14 cellular contexts compared by ENCODE assay signal in the genomic region with DNA sequence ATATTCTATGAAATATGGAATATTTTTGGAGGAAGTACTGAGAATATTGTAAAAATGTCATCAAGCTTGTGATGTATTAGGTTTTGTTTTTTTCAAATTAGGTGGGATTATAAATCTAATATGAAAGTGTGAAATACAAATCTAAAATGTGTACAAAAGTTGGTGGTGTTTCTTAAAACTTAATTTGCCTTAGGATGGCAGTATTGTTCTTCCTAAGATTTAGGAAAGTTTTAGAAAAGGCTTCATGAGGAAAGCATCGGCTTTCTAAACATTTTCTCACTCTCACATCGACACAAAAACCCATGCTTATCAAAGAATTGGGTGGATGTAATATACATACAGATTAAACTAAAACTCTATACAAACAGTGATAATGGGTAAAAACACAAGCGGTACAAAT.
A peak's percentile ranks its signal among the peaks of the same experiment; 100 is the strongest.
DNase-seq lines count a peak whose midpoint lies in the region; ATAC-seq, FAIRE-seq and TF ChIP-seq lines count a peak whose summit lies in the region.
"Had no signal": no experiment of that assay in that cellular context is flagged by ENCODE, and none has a peak within 500 bp of the region (broad histone marks: within the 10 kb centered on the region; RNA-seq: fewer than 3 reads in every experiment).

No MANE protein-coding gene starts in this region.

- H2AK9ac ChIP-seq in IMR-90 (replicated peaks; ENCODE audit: low read depth, low read length, poor library complexity), result no peak overlapping the region

- H3K27ac ChIP-seq in IMR-90 (ENCODE audit: insufficient read depth, low read length) (no peak overlapping the region), astrocyte (ENCODE audit: low read depth, low read length) (no peak overlapping the region)
- H3K27ac ChIP-seq: cardiac muscle cell, WERI-Rb-1 had no signal

- H2AFZ ChIP-seq in IMR-90 (replicated peaks; ENCODE audit: low read length, poor library complexity) (no peak overlapping the region), astrocyte (ENCODE audit: low read depth, low read length) (no peak overlapping the region)

- H3K79me2 ChIP-seq in astrocyte (ENCODE audit: insufficient read depth, low read length), result no peaks in the 10 kb centered on the region

- POLR2A ChIA-PET in IMR-90 (lab: Charles Lee; ENCODE audit: unreplicated experiment), result no interaction called here

- ATAC-seq in IMR-90 (ENCODE audit: low read depth) (peak; percentile 14; the same call in 1 of the 2 replicates), omental fat pad (ENCODE audit: low FRiP score) (no peak)
- ATAC-seq in effector memory CD8-positive, alpha-beta T cell (replicated peaks), result no peak
- ATAC-seq: activated T-cell treated with anti-CD3 and anti-CD28 coated beads, Interleukin-2, amount 50 U/mL, for 72 hours had no signal

- CTCF ChIA-PET in IMR-90 (lab: Yijun Ruan, JAX), result no interaction called here

- H4K20me1 ChIP-seq in IMR-90 (ENCODE audit: insufficient read depth, low read length) (no peaks in the 10 kb centered on the region), astrocyte (ENCODE audit: insufficient read depth, low read length) (no peaks in the 10 kb centered on the region)

- no peak overlapping the region for H3K14ac ChIP-seq in IMR-90 (replicated peaks; ENCODE audit: low read depth, low read length)

- no peak overlapping the region for H4K8ac ChIP-seq in IMR-90 (ENCODE audit: low read depth in 2 of 2, low read length in 2 of 2)

- H3K56ac ChIP-seq in IMR-90 (ENCODE audit: extremely low read depth, insufficient read depth, low read length), result no peak overlapping the region

- no peaks in the 10 kb centered on the region for H3K9me3 Mint-ChIP-seq in astrocyte (ENCODE audit: unreplicated experiment)
- H3K9me3 Mint-ChIP-seq in nephron progenitor cell, result no peaks in the 10 kb centered on the region
- H3K9me3 Mint-ChIP-seq in effector memory CD8-positive, alpha-beta T cell, result peaks cover 0 to 2% of the 10 kb centered on the region in 2 donors
- H3K9me3 Mint-ChIP-seq: naive B cell had no signal

- peak; percentile 47 for TF ChIP-seq RAD21 in IMR-90 (IDR thresholded peaks at IDR 0.05; ENCODE audit: low read length)

- H3K9me1 ChIP-seq in IMR-90 (ENCODE audit: insufficient read depth, low read length), result no peaks in the 10 kb centered on the region

- no peak overlapping the region for H2BK120ac ChIP-seq in IMR-90 (ENCODE audit: low read depth, low read length)

- BruUV-seq in IMR-90 (replicated peaks; lab: Mats Ljungman, UMichigan), result no TSS peak

- H3K27me3 Mint-ChIP-seq in astrocyte (ENCODE audit: low read depth, unreplicated experiment), result no peaks in the 10 kb centered on the region
- H3K27me3 Mint-ChIP-seq in nephron progenitor cell (ENCODE audit: low read depth, poor library complexity), result peaks cover 8% of the 10 kb centered on the region
- H3K27me3 Mint-ChIP-seq in effector memory CD8-positive, alpha-beta T cell, result no peaks in the 10 kb centered on the region
- H3K27me3 Mint-ChIP-seq: naive B cell had no signal

- TF ChIP-seq POLR2A in IMR-90 (IDR thresholded peaks at IDR 0.05; ENCODE audit: low read depth, low read length), result no peak

- H3K23ac ChIP-seq in IMR-90 (ENCODE audit: low read depth, low read length), result no peak overlapping the region

- dilution Hi-C loops in IMR-90 (cut with HindIII; ENCODE audit: low sequenced_read_pairs, unreplicated experiment), result no loop called here

- TF ChIP-seq CTCF in IMR-90 (conservative IDR thresholded peaks at IDR 0.05; ENCODE audit: low read depth, low read length) (peak; percentile 48), astrocyte (IDR thresholded peaks at IDR 0.05; ENCODE audit: insufficient read depth, low read depth, low read length) (peak; percentile 4), nephron progenitor cell (IDR thresholded peaks at IDR 0.05) (peak; percentile 39), omental fat pad (IDR thresholded peaks at IDR 0.05) (no peak)

- H3K4me1 ChIP-seq in IMR-90 (ENCODE audit: control insufficient read depth, insufficient read depth, low read length) (no peaks in the 10 kb centered on the region), astrocyte (ENCODE audit: insufficient read depth, low read length) (no peaks in the 10 kb centered on the region)
- H3K4me1 ChIP-seq: Caco-2 had no signal

- H3K4ac ChIP-seq in IMR-90 (ENCODE audit: low read depth, low read length), result no peak overlapping the region

- no peak overlapping the region for H3K4me3 Mint-ChIP-seq in astrocyte (ENCODE audit: unreplicated experiment)
- no peak overlapping the region for H3K4me3 Mint-ChIP-seq in nephron progenitor cell
- H3K4me3 Mint-ChIP-seq in effector memory CD8-positive, alpha-beta T cell, result no peak overlapping the region
- H3K4me3 Mint-ChIP-seq: activated T-cell treated with anti-CD3 and anti-CD28 coated beads, Interleukin-2, amount 50 U/mL, for 72 hours; naive B cell had no signal

- no peak for FAIRE-seq in astrocyte (lab: Jason Lieb, UNC)
- FAIRE-seq in GM19239 (lab: Jason Lieb, UNC), result no peak

- H4K5ac ChIP-seq in IMR-90 (ENCODE audit: low read depth, low read length), result no peak overlapping the region

- H3K4me2 ChIP-seq in IMR-90 (ENCODE audit: low read depth, low read length) (no peak overlapping the region), astrocyte (ENCODE audit: low read length) (no peak overlapping the region)

- H3K4me3 ChIP-seq in IMR-90 (ENCODE audit: insufficient read depth, low read depth, low read length) (no peak overlapping the region), astrocyte (ENCODE audit: insufficient read depth, low read depth, low read length) (no peak overlapping the region)
- H3K4me3 ChIP-seq: cardiac muscle cell had no signal

- no peak overlapping the region for H2BK15ac ChIP-seq in IMR-90 (ENCODE audit: low read depth, low read length)

- no peaks in the 10 kb centered on the region for H3K79me1 ChIP-seq in IMR-90 (ENCODE audit: low read depth in 1 of 2, low read length in 2 of 2)

- WGBS in IMR-90 (ENCODE audit: extremely low coverage in 2 of 2, insufficient read length in 1 of 2), 2 experiments, result no CpG with 5 or more reads among the region's 3 CpGs

- H3K36me3 Mint-ChIP-seq in astrocyte (ENCODE audit: low read depth, unreplicated experiment) (no peaks in the 10 kb centered on the region), nephron progenitor cell (ENCODE audit: low read depth) (no peaks in the 10 kb centered on the region)
- peaks cover 3% of the 10 kb centered on the region for H3K36me3 Mint-ChIP-seq in effector memory CD8-positive, alpha-beta T cell (ENCODE audit: insufficient read depth)
- H3K36me3 Mint-ChIP-seq: naive B cell had no signal

- H3K4me1 Mint-ChIP-seq in astrocyte (ENCODE audit: low read depth, unreplicated experiment), result no peaks in the 10 kb centered on the region
- H3K4me1 Mint-ChIP-seq in nephron progenitor cell, result no peaks in the 10 kb centered on the region
- no peaks in the 10 kb centered on the region for H3K4me1 Mint-ChIP-seq in effector memory CD8-positive, alpha-beta T cell (ENCODE audit: low read depth in 2 of 2)
- H3K4me1 Mint-ChIP-seq: naive B cell had no signal

- no peak overlapping the region for H3K9ac ChIP-seq in IMR-90 (ENCODE audit: low read depth, low read length)
- no peak overlapping the region for H3K9ac ChIP-seq in astrocyte (ENCODE audit: low read length)

- H2BK20ac ChIP-seq in IMR-90 (ENCODE audit: low read depth, low read length), result no peak overlapping the region

- H3K27ac Mint-ChIP-seq in astrocyte (ENCODE audit: unreplicated experiment) (no peak overlapping the region), nephron progenitor cell (no peak overlapping the region)
- no peak overlapping the region for H3K27ac Mint-ChIP-seq in effector memory CD8-positive, alpha-beta T cell
- H3K27ac Mint-ChIP-seq: activated T-cell treated with anti-CD3 and anti-CD28 coated beads, Interleukin-2, amount 50 U/mL, for 72 hours; naive B cell had no signal

- no peaks in the 10 kb centered on the region for H3K36me3 ChIP-seq in IMR-90 (ENCODE audit: control insufficient read depth, insufficient read depth, low read length)
- H3K36me3 ChIP-seq in astrocyte (ENCODE audit: insufficient read depth, low read length), result no peaks in the 10 kb centered on the region
- H3K36me3 ChIP-seq: cardiac muscle cell, WERI-Rb-1 had no signal

- intact Hi-C loops in IMR-90 (cut with micrococcal nuclease), result loop anchor here (10.0 kb wide), 2 partner anchors 737 to 1767 kb away; no protein-coding TSS in a partner anchor

- no peak overlapping the region for H2BK5ac ChIP-seq in IMR-90 (ENCODE audit: low read depth, low read length, poor library complexity, severe bottlenecking)

- H3K27me3 ChIP-seq in IMR-90 (ENCODE audit: control insufficient read depth, insufficient read depth, low read length) (no peaks in the 10 kb centered on the region), astrocyte (ENCODE audit: insufficient read depth, low read length) (no peaks in the 10 kb centered on the region)
- H3K27me3 ChIP-seq: cardiac muscle cell had no signal

- no peak overlapping the region for H2AK5ac ChIP-seq in IMR-90 (ENCODE audit: low read depth, low read length)

- H3K9me3 ChIP-seq in IMR-90 (ENCODE audit: control insufficient read depth, insufficient read depth, low read length) (no peaks in the 10 kb centered on the region), astrocyte (ENCODE audit: insufficient read depth, low read depth, low read length) (no peaks in the 10 kb centered on the region)
- H3K9me3 ChIP-seq: Caco-2 had no signal

- in situ Hi-C loops in IMR-90 (cut with MboI; ENCODE audit: low sequenced_read_pairs), result no loop called here

- DNase-seq in DMS114 treated with DMSO at 0.1 percent for 48 hours (lab: John Stamatoyannopoulos, UW; ENCODE audit: unreplicated experiment), result peak; percentile 19
- DNase-seq in IMR-90, result peak; percentile 36
- no peak for DNase-seq in astrocyte (ENCODE audit: low read depth)
- no peak for DNase-seq in nephron progenitor cell
- no peak for DNase-seq in GM19239 (ENCODE audit: insufficient read length, low spot score)
- DNase-seq in omental fat pad (ENCODE audit: low spot score), result no peak
- DNase-seq in kidney glomerular epithelial cell (lab: John Stamatoyannopoulos, UW), result no peak
- DNase-seq in effector memory CD8-positive, alpha-beta T cell, result no peak
- DNase-seq: activated T-cell treated with anti-CD3 and anti-CD28 coated beads, Interleukin-2, amount 50 U/mL, for 72 hours; Caco-2; naive B cell; NCI-H1930; WERI-Rb-1 had no signal

- H3K18ac ChIP-seq in IMR-90 (ENCODE audit: low read depth, low read length), result no peak overlapping the region

- H4K91ac ChIP-seq in IMR-90 (ENCODE audit: insufficient read depth, low read depth, low read length), result no peak overlapping the region

TF ChIP-seq in IMR-90, 13 proteins besides CTCF, POLR2A, EP300 and RAD21 (continues in another document):
- no peak for TF ChIP-seq BHLHE40 (IDR thresholded peaks at IDR 0.05; ENCODE audit: low read depth, low read length)
- TF ChIP-seq NFE2L2 (IDR thresholded peaks at IDR 0.05; ENCODE audit: low read depth, low read length), result no peak
- TF ChIP-seq FOS (IDR thresholded peaks at IDR 0.05; ENCODE audit: low read depth, low read length), result no peak
- TF ChIP-seq MAZ (IDR thresholded peaks at IDR 0.05; ENCODE audit: borderline replicate concordance, low read depth, low read length), result no peak
- TF ChIP-seq MXI1 (IDR thresholded peaks at IDR 0.05; ENCODE audit: borderline replicate concordance, low read depth, low read length), result no peak

Comparison
In these comparisons a context has a peak if more than half of its experiments do, and no peak if none do; other contexts are left out.
1. DNase-seq: peak in DMS114 treated with DMSO at 0.1 percent for 48 hours (single experiment) and IMR-90 (single experiment); none in astrocyte (single experiment), nephron progenitor cell (single experiment), GM19239 (single experiment), omental fat pad (single experiment), kidney glomerular epithelial cell (single experiment) and effector memory CD8-positive, alpha-beta T cell (0 of 3).
2. CTCF ChIP-seq: peak in IMR-90 (single experiment), astrocyte (single experiment) and nephron progenitor cell (single experiment); none in omental fat pad (0 of 3).